In genomic region chr11:40241524-40242037, GRCh38 we compare ENCODE assay signal across 9 cellular contexts.
A peak's percentile ranks its signal among the peaks of the same experiment; 100 is the strongest.
DNase-seq lines count a peak whose midpoint lies in the region; ATAC-seq and FAIRE-seq lines count a peak whose summit lies in the region.
"Had no signal": no experiment of that assay in that cellular context is flagged by ENCODE, and none has a peak within 500 bp of the region (broad histone marks: within the 10 kb centered on the region; RNA-seq: fewer than 3 reads in every experiment).

No MANE protein-coding gene starts in this region.

- no peaks in the 10 kb centered on the region for H3K36me3 Mint-ChIP-seq in activated naive CD8-positive, alpha-beta T cell treated with anti-CD3 and anti-CD28 coated beads for 36 hours
- H3K36me3 Mint-ChIP-seq: natural killer cell had no signal

- FAIRE-seq in HTR-8/SVneo (lab: Jason Lieb, UNC), result no peak

- H3K27me3 Mint-ChIP-seq in activated naive CD8-positive, alpha-beta T cell treated with anti-CD3 and anti-CD28 coated beads for 36 hours, result no peaks in the 10 kb centered on the region

- in situ Hi-C loops in G401 (cut with HindIII; ENCODE audit: low sequenced_read_pairs), result no loop called here

- ATAC-seq in GM19035 (IDR thresholded peaks at IDR 0.05; ENCODE audit: unreplicated experiment), result peak; percentile 99
- ATAC-seq in HG02678 (IDR thresholded peaks at IDR 0.05; ENCODE audit: unreplicated experiment), result peak; percentile 96
- ATAC-seq: natural killer cell had no signal

- H3K27ac Mint-ChIP-seq in activated naive CD8-positive, alpha-beta T cell treated with anti-CD3 and anti-CD28 coated beads for 36 hours, result no peak overlapping the region
- H3K27ac Mint-ChIP-seq: natural killer cell had no signal

- DNase-seq in HTR-8/SVneo (ENCODE audit: insufficient read length, low spot score) (peak; percentile 1), pons (ENCODE audit: low spot score) (peak; percentile 38), G401 (ENCODE audit: low spot score) (no peak), SIG-M5 (lab: John Stamatoyannopoulos, UW) (no peak), HK-2 (ENCODE audit: unreplicated experiment) (no peak)
- no peak for DNase-seq in activated naive CD8-positive, alpha-beta T cell treated with anti-CD3 and anti-CD28 coated beads for 36 hours
- DNase-seq: natural killer cell had no signal

- H3K9me3 Mint-ChIP-seq in activated naive CD8-positive, alpha-beta T cell treated with anti-CD3 and anti-CD28 coated beads for 36 hours, result peaks cover 5% of the 10 kb centered on the region

- no peaks in the 10 kb centered on the region for H3K4me1 Mint-ChIP-seq in activated naive CD8-positive, alpha-beta T cell treated with anti-CD3 and anti-CD28 coated beads for 36 hours
- H3K4me1 Mint-ChIP-seq: natural killer cell had no signal

- H3K4me3 Mint-ChIP-seq in activated naive CD8-positive, alpha-beta T cell treated with anti-CD3 and anti-CD28 coated beads for 36 hours, result no peak overlapping the region
- H3K4me3 Mint-ChIP-seq: natural killer cell had no signal

Comparison
In these comparisons a context has a peak if more than half of its experiments do, and no peak if none do; other contexts are left out.
1. DNase-seq: peak in HTR-8/SVneo (single experiment) and pons (single experiment); none in G401 (single experiment), activated naive CD8-positive, alpha-beta T cell treated with anti-CD3 and anti-CD28 coated beads for 36 hours (single experiment), SIG-M5 (single experiment) and HK-2 (single experiment).